In the genomic region with DNA sequence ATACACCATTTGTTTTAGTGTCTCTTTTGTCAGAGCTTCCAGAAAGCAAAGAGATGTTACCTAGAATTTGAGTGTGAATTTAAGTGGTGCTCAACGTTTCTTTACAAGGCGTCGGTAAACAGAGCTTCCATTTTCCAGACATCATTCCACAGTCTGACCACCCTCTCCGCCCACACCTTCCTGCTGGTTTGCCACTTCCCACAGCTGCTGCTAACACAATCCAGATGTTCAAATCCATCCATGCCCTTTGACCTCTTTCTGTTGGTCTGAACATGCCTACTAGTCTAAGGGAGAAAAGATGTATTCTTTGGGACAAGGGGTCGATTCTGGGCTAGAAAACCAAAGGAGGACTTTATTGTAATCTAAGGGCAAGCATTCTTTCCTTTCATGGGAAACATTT, we compare ENCODE assay signal across 17 cellular contexts.
DNase-seq lines count a peak whose midpoint lies in the region; ATAC-seq and TF ChIP-seq lines count a peak whose summit lies in the region.
"Had no signal": no experiment of that assay in that cellular context is flagged by ENCODE, and none has a peak within 500 bp of the region (broad histone marks: within the 10 kb centered on the region; RNA-seq: fewer than 3 reads in every experiment).

No MANE protein-coding gene starts in this region.

- CTCF ChIA-PET in AG04450 (lab: Charles Lee) = no interaction called here

- H3K9me3 ChIP-seq in AG04450 (ENCODE audit: control insufficient read depth, insufficient read depth, low read length) (no peaks in the 10 kb centered on the region), aorta (ENCODE audit: control insufficient read depth, low read length) (no peaks in the 10 kb centered on the region)
- H3K9me3 ChIP-seq: gastroesophageal sphincter, suprapubic skin had no signal

- H3K27ac ChIP-seq in AG04450 (ENCODE audit: low read depth, low read length) = no peak overlapping the region
- no peak overlapping the region for H3K27ac ChIP-seq in aorta (ENCODE audit: low read depth in 1 of 2, low read length in 2 of 2)
- H3K27ac ChIP-seq: dorsolateral prefrontal cortex, gastroesophageal sphincter, suprapubic skin had no signal

- H3K4me3 ChIP-seq in AG04450 (ENCODE audit: low read depth, low read length) = no peak overlapping the region
- H3K4me3 ChIP-seq in foreskin fibroblast (ENCODE audit: low read depth in 1 of 2, low read length in 2 of 2) = no peak overlapping the region
- H3K4me3 ChIP-seq in aorta (ENCODE audit: low read length in 2 of 2) = no peak overlapping the region
- H3K4me3 ChIP-seq: dorsolateral prefrontal cortex, gastroesophageal sphincter, suprapubic skin had no signal

- TF ChIP-seq CTCF in AG04450 (IDR thresholded peaks at IDR 0.05; ENCODE audit: low read depth, low read length) (no peak), foreskin fibroblast (IDR thresholded peaks at IDR 0.05; ENCODE audit: low read depth, low read length) (no peak)

- 50 to 56% methylated on average over 5 of the region's 5 CpGs for WGBS in aorta, 2 donors

- ATAC-seq in aorta (ENCODE audit: low FRiP score) (no peak), HG02885 (IDR thresholded peaks at IDR 0.05; ENCODE audit: poor library complexity, unreplicated experiment) (no peak)
- ATAC-seq: gastroesophageal sphincter had no signal

- POLR2A ChIA-PET in AG04450 (lab: Yijun Ruan, JAX) = no interaction called here

- DNase-seq in AG04450 (ENCODE audit: low read depth, low spot score) (peak; percentile 57), GF-D8 (lab: John Stamatoyannopoulos, UW) (peak; percentile 17), UCSD-AML1 (lab: John Stamatoyannopoulos, UW; ENCODE audit: unreplicated experiment) (peak; percentile 69), foreskin fibroblast (peak; percentile 72 to 91), COLO829 (ENCODE audit: low spot score) (no peak), aorta (no peak), NCI-H1092 (lab: John Stamatoyannopoulos, UW) (no peak)
- DNase-seq: activated CD4-positive, alpha-beta T cell treated with anti-CD3 and anti-CD28 coated beads for 1 hour; activated T-cell treated with anti-CD3 and anti-CD28 coated beads for 4 hours; dorsolateral prefrontal cortex; immature natural killer cell; NCI-H1436 treated with DMSO at 0.1 percent for 48 hours; RPMI8226; stimulated activated CD4-positive, alpha-beta T cell treated with anti-CD3 and anti-CD28 coated beads, Interleukin-15, amount 100 ng/mL, for 24 hours had no signal

- H3K27me3 ChIP-seq in AG04450 (ENCODE audit: control insufficient read depth, insufficient read depth, low read length) = no peaks in the 10 kb centered on the region
- no peaks in the 10 kb centered on the region for H3K27me3 ChIP-seq in aorta (ENCODE audit: control insufficient read depth in 1 of 2, insufficient read depth in 2 of 2, low read length in 1 of 2)
- H3K27me3 ChIP-seq: dorsolateral prefrontal cortex, gastroesophageal sphincter, suprapubic skin had no signal

- H3K4me1 ChIP-seq in aorta (ENCODE audit: control insufficient read depth in 1 of 2, insufficient read depth in 2 of 2, low read length in 2 of 2) = no peaks in the 10 kb centered on the region
- H3K4me1 ChIP-seq: gastroesophageal sphincter, suprapubic skin had no signal

- intact Hi-C loops in aorta (cut with DNase I) = no loop called here

- no peaks in the 10 kb centered on the region for H3K36me3 ChIP-seq in aorta (ENCODE audit: control insufficient read depth in 1 of 2, insufficient read depth in 2 of 2, low read length in 1 of 2)
- H3K36me3 ChIP-seq: gastroesophageal sphincter, suprapubic skin had no signal

Comparison
In these comparisons a context has a peak if more than half of its experiments do, and no peak if none do; other contexts are left out.
1. DNase-seq: peak in AG04450 (single experiment), GF-D8 (single experiment), UCSD-AML1 (single experiment) and foreskin fibroblast (2 of 2); none in COLO829 (single experiment), aorta (0 of 2) and NCI-H1092 (single experiment).